In the genomic region with DNA sequence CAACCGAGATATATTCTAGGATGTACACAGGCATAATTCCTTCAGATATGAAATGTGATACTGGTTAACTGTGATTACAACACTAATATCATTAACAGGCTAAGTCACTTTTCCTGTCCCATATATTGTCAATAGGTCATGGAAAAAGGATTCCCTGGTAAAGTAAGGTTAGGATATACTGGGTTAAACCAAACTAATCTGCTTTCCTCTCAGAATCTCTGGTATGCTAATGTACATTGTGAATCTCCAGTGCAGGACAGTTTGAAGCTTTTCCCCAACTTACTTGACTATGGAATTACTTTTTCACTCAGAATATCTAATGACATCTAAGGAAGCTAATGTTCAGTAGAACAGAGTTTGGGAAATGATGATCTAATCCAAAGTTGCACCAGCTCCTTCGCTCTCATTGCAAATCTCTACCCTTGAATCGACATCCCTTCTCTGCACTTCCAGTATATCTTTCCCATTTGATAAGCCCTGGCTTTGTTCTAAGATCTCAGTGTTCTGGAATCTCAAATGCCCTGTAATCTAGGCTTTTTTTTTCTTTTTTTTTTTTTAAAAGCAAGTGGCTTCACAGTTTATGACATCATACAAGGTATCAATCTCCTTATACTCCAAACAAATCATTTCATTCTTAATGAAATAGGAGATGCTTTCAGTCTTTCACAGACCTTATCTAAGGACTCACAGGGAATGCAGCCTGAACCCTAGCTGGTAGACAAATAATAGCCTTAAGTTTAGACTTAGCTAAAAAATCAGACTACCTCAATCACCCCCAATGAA, we compare ENCODE assay signal across 2 cellular contexts.
TF ChIP-seq lines count a peak whose summit lies in the region.

No MANE protein-coding gene starts in this region.

TF ChIP-seq in A549, 52 proteins besides CTCF, POLR2A, EP300 and RAD21 (continued from another document):
- TF ChIP-seq, protein P1, sequence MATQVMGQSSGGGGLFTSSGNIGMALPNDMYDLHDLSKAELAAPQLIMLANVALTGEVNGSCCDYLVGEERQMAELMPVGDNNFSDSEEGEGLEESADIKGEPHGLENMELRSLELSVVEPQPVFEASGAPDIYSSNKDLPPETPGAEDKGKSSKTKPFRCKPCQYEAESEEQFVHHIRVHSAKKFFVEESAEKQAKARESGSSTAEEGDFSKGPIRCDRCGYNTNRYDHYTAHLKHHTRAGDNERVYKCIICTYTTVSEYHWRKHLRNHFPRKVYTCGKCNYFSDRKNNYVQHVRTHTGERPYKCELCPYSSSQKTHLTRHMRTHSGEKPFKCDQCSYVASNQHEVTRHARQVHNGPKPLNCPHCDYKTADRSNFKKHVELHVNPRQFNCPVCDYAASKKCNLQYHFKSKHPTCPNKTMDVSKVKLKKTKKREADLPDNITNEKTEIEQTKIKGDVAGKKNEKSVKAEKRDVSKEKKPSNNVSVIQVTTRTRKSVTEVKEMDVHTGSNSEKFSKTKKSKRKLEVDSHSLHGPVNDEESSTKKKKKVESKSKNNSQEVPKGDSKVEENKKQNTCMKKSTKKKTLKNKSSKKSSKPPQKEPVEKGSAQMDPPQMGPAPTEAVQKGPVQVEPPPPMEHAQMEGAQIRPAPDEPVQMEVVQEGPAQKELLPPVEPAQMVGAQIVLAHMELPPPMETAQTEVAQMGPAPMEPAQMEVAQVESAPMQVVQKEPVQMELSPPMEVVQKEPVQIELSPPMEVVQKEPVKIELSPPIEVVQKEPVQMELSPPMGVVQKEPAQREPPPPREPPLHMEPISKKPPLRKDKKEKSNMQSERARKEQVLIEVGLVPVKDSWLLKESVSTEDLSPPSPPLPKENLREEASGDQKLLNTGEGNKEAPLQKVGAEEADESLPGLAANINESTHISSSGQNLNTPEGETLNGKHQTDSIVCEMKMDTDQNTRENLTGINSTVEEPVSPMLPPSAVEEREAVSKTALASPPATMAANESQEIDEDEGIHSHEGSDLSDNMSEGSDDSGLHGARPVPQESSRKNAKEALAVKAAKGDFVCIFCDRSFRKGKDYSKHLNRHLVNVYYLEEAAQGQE (IDR thresholded peaks at IDR 0.05): no peak
- TF ChIP-seq HOXA7 (CRISPR knock-in tag; IDR thresholded peaks at IDR 0.05): no peak
- no peak for TF ChIP-seq HOXB5 (CRISPR knock-in tag; IDR thresholded peaks at IDR 0.05)
- TF ChIP-seq RFX5 (IDR thresholded peaks at IDR 0.05): no peak
- TF ChIP-seq JUN (IDR thresholded peaks at IDR 0.05): no peak
- no peak for TF ChIP-seq RARB (CRISPR knock-in tag; IDR thresholded peaks at IDR 0.05)
- no peak for TF ChIP-seq HDAC2 (IDR thresholded peaks at IDR 0.05)
- TF ChIP-seq NFE2L2 (conservative IDR thresholded peaks at IDR 0.05; ENCODE audit: low read length): no peak
- TF ChIP-seq RCOR1 (IDR thresholded peaks at IDR 0.05; ENCODE audit: low read depth, low read length): no peak
- TF ChIP-seq, protein P2, sequence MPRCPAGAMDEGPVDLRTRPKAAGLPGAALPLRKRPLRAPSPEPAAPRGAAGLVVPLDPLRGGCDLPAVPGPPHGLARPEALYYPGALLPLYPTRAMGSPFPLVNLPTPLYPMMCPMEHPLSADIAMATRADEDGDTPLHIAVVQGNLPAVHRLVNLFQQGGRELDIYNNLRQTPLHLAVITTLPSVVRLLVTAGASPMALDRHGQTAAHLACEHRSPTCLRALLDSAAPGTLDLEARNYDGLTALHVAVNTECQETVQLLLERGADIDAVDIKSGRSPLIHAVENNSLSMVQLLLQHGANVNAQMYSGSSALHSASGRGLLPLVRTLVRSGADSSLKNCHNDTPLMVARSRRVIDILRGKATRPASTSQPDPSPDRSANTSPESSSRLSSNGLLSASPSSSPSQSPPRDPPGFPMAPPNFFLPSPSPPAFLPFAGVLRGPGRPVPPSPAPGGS (IDR thresholded peaks at IDR 0.05): no peak
- TF ChIP-seq, protein P3, sequence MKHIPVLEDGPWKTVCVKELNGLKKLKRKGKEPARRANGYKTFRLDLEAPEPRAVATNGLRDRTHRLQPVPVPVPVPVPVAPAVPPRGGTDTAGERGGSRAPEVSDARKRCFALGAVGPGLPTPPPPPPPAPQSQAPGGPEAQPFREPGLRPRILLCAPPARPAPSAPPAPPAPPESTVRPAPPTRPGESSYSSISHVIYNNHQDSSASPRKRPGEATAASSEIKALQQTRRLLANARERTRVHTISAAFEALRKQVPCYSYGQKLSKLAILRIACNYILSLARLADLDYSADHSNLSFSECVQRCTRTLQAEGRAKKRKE (CRISPR knock-in tag; IDR thresholded peaks at IDR 0.05; ENCODE audit: low read depth): no peak
- TF ChIP-seq MYC (IDR thresholded peaks at IDR 0.05; ENCODE audit: borderline replicate concordance, low read length): no peak
- TF ChIP-seq HEYL (CRISPR knock-in tag; IDR thresholded peaks at IDR 0.05): no peak
- no peak for TF ChIP-seq KDM5A (IDR thresholded peaks at IDR 0.05)
- no peak for TF ChIP-seq TP53 (CRISPR knock-in tag; IDR thresholded peaks at IDR 0.05)
- TF ChIP-seq, protein P4, sequence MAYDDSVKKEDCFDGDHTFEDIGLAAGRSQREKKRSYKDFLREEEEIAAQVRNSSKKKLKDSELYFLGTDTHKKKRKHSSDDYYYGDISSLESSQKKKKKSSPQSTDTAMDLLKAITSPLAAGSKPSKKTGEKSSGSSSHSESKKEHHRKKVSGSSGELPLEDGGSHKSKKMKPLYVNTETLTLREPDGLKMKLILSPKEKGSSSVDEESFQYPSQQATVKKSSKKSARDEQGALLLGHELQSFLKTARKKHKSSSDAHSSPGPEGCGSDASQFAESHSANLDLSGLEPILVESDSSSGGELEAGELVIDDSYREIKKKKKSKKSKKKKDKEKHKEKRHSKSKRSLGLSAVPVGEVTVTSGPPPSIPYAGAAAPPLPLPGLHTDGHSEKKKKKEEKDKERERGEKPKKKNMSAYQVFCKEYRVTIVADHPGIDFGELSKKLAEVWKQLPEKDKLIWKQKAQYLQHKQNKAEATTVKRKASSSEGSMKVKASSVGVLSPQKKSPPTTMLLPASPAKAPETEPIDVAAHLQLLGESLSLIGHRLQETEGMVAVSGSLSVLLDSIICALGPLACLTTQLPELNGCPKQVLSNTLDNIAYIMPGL (CRISPR knock-in tag; IDR thresholded peaks at IDR 0.05; ENCODE audit: borderline replicate concordance): no peak
- no peak for TF ChIP-seq CBX8 (IDR thresholded peaks at IDR 0.05)
- no peak for TF ChIP-seq EHF (CRISPR knock-in tag; IDR thresholded peaks at IDR 0.05)

TF ChIP-seq in HEK293, 187 proteins besides CTCF, POLR2A, EP300 and RAD21 (continued from another document):
- TF ChIP-seq, protein P5, sequence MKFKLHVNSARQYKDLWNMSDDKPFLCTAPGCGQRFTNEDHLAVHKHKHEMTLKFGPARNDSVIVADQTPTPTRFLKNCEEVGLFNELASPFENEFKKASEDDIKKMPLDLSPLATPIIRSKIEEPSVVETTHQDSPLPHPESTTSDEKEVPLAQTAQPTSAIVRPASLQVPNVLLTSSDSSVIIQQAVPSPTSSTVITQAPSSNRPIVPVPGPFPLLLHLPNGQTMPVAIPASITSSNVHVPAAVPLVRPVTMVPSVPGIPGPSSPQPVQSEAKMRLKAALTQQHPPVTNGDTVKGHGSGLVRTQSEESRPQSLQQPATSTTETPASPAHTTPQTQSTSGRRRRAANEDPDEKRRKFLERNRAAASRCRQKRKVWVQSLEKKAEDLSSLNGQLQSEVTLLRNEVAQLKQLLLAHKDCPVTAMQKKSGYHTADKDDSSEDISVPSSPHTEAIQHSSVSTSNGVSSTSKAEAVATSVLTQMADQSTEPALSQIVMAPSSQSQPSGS (tag by site-specific recombination; IDR thresholded peaks at IDR 0.05; ENCODE audit: low read depth): peak; percentile 25; the same call in 1 of the 2 replicates
TF ChIP-seq in HEK293: peak in this region for 1.
